Comparison of ENCODE assay signal across 8 cellular contexts in genomic region chr21:42524341-42525227, GRCh38. TPM values are rescaled to one million over a fixed set of nuclear protein-coding genes. Genes with fewer than 3 reads are reported as not detected.
DNase-seq lines count a peak whose midpoint lies in the region; ATAC-seq and TF ChIP-seq lines count a peak whose summit lies in the region.

No MANE protein-coding gene starts in this region.

- H3K27ac ChIP-seq in HUES48 (ENCODE audit: low read depth, low read length) (peak overlapping the region; percentile 34), SJSA1 (peak overlapping the region; percentile 55; the same call in 1 of the 2 replicates)

- peaks cover 30% of the 10 kb centered on the region for H3K4me1 Mint-ChIP-seq in nephron

- H3K9me3 Mint-ChIP-seq in nephron: no peaks in the 10 kb centered on the region

- peak overlapping the region; percentile 65 to 74 (median 73) for H3K27ac Mint-ChIP-seq in nephron

- no peak overlapping the region for H3K9ac ChIP-seq in HUES48 (ENCODE audit: low read depth, low read length)

- H3K36me3 ChIP-seq in HUES48 (ENCODE audit: control insufficient read depth, insufficient read depth, low read length) (peaks cover 43% of the 10 kb centered on the region), SJSA1 (no peaks in the 10 kb centered on the region)

- H3K36me3 Mint-ChIP-seq in nephron (ENCODE audit: low read depth): no peaks in the 10 kb centered on the region

- DNase-seq in GM10248 (ENCODE audit: extremely low spot score): peak; percentile 80
- peak in 1 of 2 experiments; percentile 77 for DNase-seq in SJSA1 (ENCODE audit: low read depth in 1 of 2, low spot score in 2 of 2)
- peak; percentile 41 for DNase-seq in epidermal melanocyte (ENCODE audit: insufficient read length, low spot score)
- no peak for DNase-seq in NCI-H226
- no peak for DNase-seq in SKM-1 (lab: John Stamatoyannopoulos, UW; ENCODE audit: unreplicated experiment)

- ATAC-seq in GM21423 (IDR thresholded peaks at IDR 0.05; ENCODE audit: unreplicated experiment): peak; percentile 67

- H3K4me3 ChIP-seq in HUES48 (ENCODE audit: low read depth, low read length) (peak overlapping the region; percentile 33; the same call in 1 of the 2 replicates), SJSA1 (peak overlapping the region; percentile 7; the same call in 1 of the 2 replicates)

- no peaks in the 10 kb centered on the region for H3K27me3 ChIP-seq in HUES48 (ENCODE audit: control insufficient read depth, insufficient read depth, low read length)
- no peaks in the 10 kb centered on the region for H3K27me3 ChIP-seq in SJSA1 (replicated peaks)

- TF ChIP-seq CTCF in GM10248 (IDR thresholded peaks at IDR 0.05; ENCODE audit: control extremely low read depth, extremely low read depth, low read depth, missing control alignments) (no peak), nephron (IDR thresholded peaks at IDR 0.05; ENCODE audit: unreplicated experiment in 3 of 3) (no peak)

- H3K4me1 ChIP-seq in HUES48 (ENCODE audit: control insufficient read depth, insufficient read depth, low read length) (peaks cover 20% of the 10 kb centered on the region), SJSA1 (replicated peaks) (peaks cover 26% of the 10 kb centered on the region)

- CTCF ChIA-PET in GM10248 (lab: Yijun Ruan, JAX): interaction anchor here (1.3 to 4.1 kb wide), 4 partner anchors 8 to 13 kb away, joined by 3 to 19 read pairs (median 6); no protein-coding TSS in a partner anchor

- H3K9me3 ChIP-seq in HUES48 (ENCODE audit: control insufficient read depth, insufficient read depth, low read length) (no peaks in the 10 kb centered on the region), SJSA1 (replicated peaks) (no peaks in the 10 kb centered on the region)

- H3K27me3 Mint-ChIP-seq in nephron (ENCODE audit: low read depth): peaks cover 52% of the 10 kb centered on the region

- H3K4me3 Mint-ChIP-seq in nephron: peak overlapping the region; percentile 43 to 70 (median 53)

- POLR2A ChIA-PET in GM10248 (lab: Yijun Ruan, JAX): interaction anchor here (2.5 kb wide), 1 partner anchor 10 kb away, joined by 6 read pairs; no protein-coding TSS in a partner anchor

RNA-seq across cellular contexts. Expression of gene SLC37A1, which starts 10.9 kb away (rescaled TPM):
- total RNA-seq in SJSA1 (2014; rRNA removed; shearing (Covaris generic)): 2.1 and 5.2 TPM in 2 replicates

RNA-seq across cellular contexts. Expression of gene RSPH1, which starts 28.6 kb away (rescaled TPM):
- total RNA-seq in SJSA1 (2014; rRNA removed; shearing (Covaris generic)): not detected in 2 replicates

Comparison
In these comparisons a context has a peak if more than half of its experiments do, and no peak if none do; other contexts are left out.
1. DNase-seq: peak in GM10248 (single experiment) and epidermal melanocyte (single experiment); none in NCI-H226 (single experiment) and SKM-1 (single experiment).